Comparison of ENCODE assay signal across 8 cellular contexts in genomic region chr11:61871158-61871597, GRCh38. TPM values are rescaled to one million over a fixed set of nuclear protein-coding genes. Genes with fewer than 3 reads are reported as not detected.
A peak's percentile ranks its signal among the peaks of the same experiment; 100 is the strongest.
DNase-seq lines count a peak whose midpoint lies in the region; ATAC-seq lines count a peak whose summit lies in the region.

No MANE protein-coding gene starts in this region.

- no peaks in the 10 kb centered on the region for H3K9me3 ChIP-seq in effector memory CD4-positive, alpha-beta T cell (ENCODE audit: control insufficient read depth, low read length)

- no peak overlapping the region for H3K4me3 ChIP-seq in effector memory CD4-positive, alpha-beta T cell (ENCODE audit: insufficient read depth, low read depth, low read length, poor library complexity, severe bottlenecking)

- no peaks in the 10 kb centered on the region for H3K36me3 ChIP-seq in effector memory CD4-positive, alpha-beta T cell (ENCODE audit: control insufficient read depth, insufficient read depth, low read length)

- peak; percentile 67 for ATAC-seq in GM18867 (IDR thresholded peaks at IDR 0.05; ENCODE audit: unreplicated experiment)
- peak; percentile 63 for ATAC-seq in HG03460 (IDR thresholded peaks at IDR 0.05; ENCODE audit: unreplicated experiment)

- no peaks in the 10 kb centered on the region for H3K27me3 ChIP-seq in effector memory CD4-positive, alpha-beta T cell (replicated peaks; ENCODE audit: control insufficient read depth, insufficient read depth, low read length, poor library complexity, severe bottlenecking)

- peaks cover 8% of the 10 kb centered on the region for H3K4me1 ChIP-seq in effector memory CD4-positive, alpha-beta T cell (ENCODE audit: control insufficient read depth, insufficient read depth, low read length, poor library complexity, severe bottlenecking)

- DNase-seq in A172 (ENCODE audit: low spot score): peak; percentile 75
- DNase-seq in NCI-H748 treated with DMSO at 0.1 percent for 48 hours (lab: John Stamatoyannopoulos, UW): peak; percentile 73
- peak; percentile 64 to 75 for DNase-seq in activated CD4-positive, alpha-beta T cell treated with anti-CD3 and anti-CD28 coated beads, Interleukin-2, amount 50 U/mL, for 48 hours
- DNase-seq in effector memory CD4-positive, alpha-beta T cell: peak; percentile 21 to 40 (median 36)
- DNase-seq in lung microvascular endothelial cell (ENCODE audit: low read depth in 2 of 2): peak; percentile 79 to 84
- peak; percentile 17 for DNase-seq in stimulated activated CD8-positive, alpha-beta memory T cell treated with anti-CD3 and anti-CD28 coated beads, Interleukin-12 subunit alpha, Interleukin-12 subunit beta, amount 100 ng/mL, for 24 hours (ENCODE audit: extremely low read depth)

- H3K27ac ChIP-seq in effector memory CD4-positive, alpha-beta T cell (ENCODE audit: insufficient read depth, low read length, poor library complexity, severe bottlenecking): no peak overlapping the region

RNA-seq across cellular contexts. Expression of gene FADS3, which starts 20.2 kb away (rescaled TPM):
- total RNA-seq in A172 (2014; rRNA removed; shearing (Covaris generic)): 139 and 190 TPM in 2 replicates
- total RNA-seq in lung microvascular endothelial cell: 67.6 and 128 TPM in 2 replicates

RNA-seq across cellular contexts. Expression of gene FADS2, which starts 43.1 kb away (rescaled TPM):
- 151 and 340 TPM in 2 replicates for total RNA-seq in A172 (2014; rRNA removed; shearing (Covaris generic))
- total RNA-seq in lung microvascular endothelial cell: 41.3 and 80.0 TPM in 2 replicates

RNA-seq across cellular contexts. Expression of gene RAB3IL1, which starts 46.2 kb away (rescaled TPM):
- total RNA-seq in A172 (2014; rRNA removed; shearing (Covaris generic)): 2.4 and 8.5 TPM in 2 replicates
- total RNA-seq in lung microvascular endothelial cell: 2.4 and 10.7 TPM in 2 replicates

RNA-seq across cellular contexts. Expression of gene FADS1, which starts 54.4 kb away (rescaled TPM):
- 55.3 and 84.2 TPM in 2 replicates for total RNA-seq in A172 (2014; rRNA removed; shearing (Covaris generic))
- 24.2 and 30.9 TPM in 2 replicates for total RNA-seq in lung microvascular endothelial cell

Comparison
In these comparisons a context has a peak if more than half of its experiments do, and no peak if none do; other contexts are left out.
1. DNase-seq: peak in every context shown above with its lines; median percentile 82 in lung microvascular endothelial cell; 75 in A172; 73 in NCI-H748 treated with DMSO at 0.1 percent for 48 hours; 70 in activated CD4-positive, alpha-beta T cell treated with anti-CD3 and anti-CD28 coated beads, Interleukin-2, amount 50 U/mL, for 48 hours; 36 in effector memory CD4-positive, alpha-beta T cell; 17 in stimulated activated CD8-positive, alpha-beta memory T cell treated with anti-CD3 and anti-CD28 coated beads, Interleukin-12 subunit alpha, Interleukin-12 subunit beta, amount 100 ng/mL, for 24 hours.